Comparison of ENCODE assay signal across 8 cellular contexts in the genomic region with DNA sequence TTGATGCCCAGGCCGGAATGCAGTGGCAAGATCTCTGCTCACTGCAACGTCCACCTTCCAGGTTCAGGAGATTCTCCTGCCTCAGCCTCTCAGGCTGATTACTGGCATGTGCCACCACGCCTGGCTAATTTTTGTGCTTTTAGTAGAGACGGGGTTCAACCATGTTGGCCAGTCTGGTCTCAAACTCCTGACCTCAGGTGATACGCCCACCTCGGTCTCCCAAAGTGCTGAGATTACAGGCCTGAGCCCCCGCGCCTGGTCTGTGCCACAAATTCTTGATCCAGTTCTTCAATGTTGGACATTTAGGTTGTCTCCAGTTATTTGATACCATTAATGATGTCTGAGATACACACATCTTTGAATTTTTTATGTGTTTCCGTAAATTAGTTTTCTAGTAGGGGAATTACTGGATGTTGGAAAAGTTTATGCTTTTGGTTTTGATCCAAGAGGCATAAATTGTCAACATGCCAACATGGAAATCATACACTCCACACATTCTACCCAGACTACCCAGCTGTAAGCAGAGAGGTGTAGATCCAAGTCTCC. TPM values are rescaled to one million over a fixed set of nuclear protein-coding genes. Genes with fewer than 3 reads are reported as not detected.
DNase-seq lines count a peak whose midpoint lies in the region; ATAC-seq and TF ChIP-seq lines count a peak whose summit lies in the region.

No MANE protein-coding gene starts in this region.

- peak overlapping the region; percentile 11 for H3K27ac ChIP-seq in foreskin keratinocyte
- H3K27ac ChIP-seq in gastrocnemius medialis = peak overlapping the region; percentile 87 to 99 (median 92)

- H3K27me3 ChIP-seq in foreskin keratinocyte (no peaks in the 10 kb centered on the region), gastrocnemius medialis (no peaks in the 10 kb centered on the region)

- DNase-seq in foreskin keratinocyte (no peak), gastrocnemius medialis (no peak), globus pallidus (ENCODE audit: low spot score) (no peak), NCI-H1694 (lab: John Stamatoyannopoulos, UW) (no peak)

- H3K4me1 ChIP-seq in foreskin keratinocyte (peaks cover 7% of the 10 kb centered on the region), gastrocnemius medialis (peaks cover 37 to 40% of the 10 kb centered on the region in 2 donors)

- peak; percentile 53; the same call in 1 of the 2 replicates for TF ChIP-seq CTCF in GM12875 (IDR thresholded peaks at IDR 0.05; ENCODE audit: borderline replicate concordance, insufficient read depth, low read depth, low read length)
- TF ChIP-seq CTCF in WI38 (IDR thresholded peaks at IDR 0.05; ENCODE audit: low read depth, low read length) = peak; percentile 40
- no peak for TF ChIP-seq CTCF in foreskin keratinocyte (conservative IDR thresholded peaks at IDR 0.05)
- peak in 2 of 5 experiments; percentile 49 to 75 for TF ChIP-seq CTCF in gastrocnemius medialis (IDR thresholded peaks at IDR 0.05 in 4 of 5, conservative IDR thresholded peaks at IDR 0.05 in 1 of 5)

- intact Hi-C loops in gastrocnemius medialis (cut with DNase I; ENCODE audit: low total_unique reads) = loop anchor here (1.0 to 2.0 kb wide), 4 partner anchors 23 to 123 kb away; partner anchors contain the start of genes SLC25A30 and TPT1

- peak overlapping the region; percentile 99 for H3K4me3 ChIP-seq in GM12875 (ENCODE audit: low read depth, low read length)
- peak overlapping the region; percentile 94 for H3K4me3 ChIP-seq in WI38 (ENCODE audit: low read depth, low read length)
- peak overlapping the region; percentile 87 to 99 (median 94) for H3K4me3 ChIP-seq in gastrocnemius medialis

- TF ChIP-seq POLR2A in gastrocnemius medialis (IDR thresholded peaks at IDR 0.05) = no peak

- ATAC-seq in foreskin keratinocyte = no peak
- ATAC-seq in gastrocnemius medialis = no peak
- ATAC-seq in activated CD4-positive, CD25-positive, alpha-beta regulatory T cell treated with anti-CD3 and anti-CD28 coated beads, Interleukin-2, amount 50 U/mL, for 24 hours = no peak
- ATAC-seq in GM18867 (IDR thresholded peaks at IDR 0.05; ENCODE audit: unreplicated experiment) = no peak

- in situ Hi-C loops in gastrocnemius medialis (cut with MboI; ENCODE audit: low sequenced_read_pairs in 4 of 4) = loop anchor here in 2 of 4 donors (10.0 kb wide), 2 partner anchors 99 to 119 kb away; partner anchors contain the start of gene TPT1 (in 1 of the 2)

- no peaks in the 10 kb centered on the region for H3K9me3 ChIP-seq in gastrocnemius medialis

- H3K36me3 ChIP-seq in gastrocnemius medialis = no peaks in the 10 kb centered on the region

RNA-seq across cellular contexts. Expression of gene COG3, which starts 0.5 kb away (rescaled TPM):
- total RNA-seq in foreskin keratinocyte (21.7 and 25.7 TPM in 2 replicates), gastrocnemius medialis (10 to 100 TPM; 10.4 to 20.3 (median 17.8) TPM)
- polyA plus RNA-seq in foreskin keratinocyte = 11.6 and 12.1 TPM in 2 replicates

RNA-seq across cellular contexts. Expression of gene SLC25A30, which starts 46.0 kb away (rescaled TPM):
- total RNA-seq in foreskin keratinocyte = 23.0 and 25.3 TPM in 2 replicates
- 6.5 and 9.0 TPM in 2 replicates for polyA plus RNA-seq in foreskin keratinocyte
- total RNA-seq in gastrocnemius medialis = 10 to 100 TPM in 3 of 4 donors, 1 to 10 TPM in 1; 4.2 to 27.1 (median 14.6) TPM
